Comparison of ENCODE assay signal across 16 cellular contexts in genomic region chr15:25683415-25683814, GRCh38.
"Had no signal": no experiment of that assay in that cellular context is flagged by ENCODE, and none has a peak within 500 bp of the region (broad histone marks: within the 10 kb centered on the region; RNA-seq: fewer than 3 reads in every experiment).

No MANE protein-coding gene starts in this region.

- FAIRE-seq: frontal cortex had no signal

- ATAC-seq: naive thymus-derived CD8-positive, alpha-beta T cell; stimulated activated naive CD8-positive, alpha-beta T cell treated with anti-CD3 and anti-CD28 coated beads, Interleukin-15, Interleukin-2, amounts not matched to agents 100 U/mL and 50 U/mL, for 24 hours had no signal

- H3K4me1 ChIP-seq: colonic mucosa had no signal

- H3K27me3 ChIP-seq: colonic mucosa, hepatocyte, transverse colon had no signal

- H3K27ac ChIP-seq: colonic mucosa, hepatocyte, psoas muscle had no signal

- H3K9me3 ChIP-seq: colonic mucosa, psoas muscle, transverse colon had no signal

- H3K36me3 ChIP-seq: colonic mucosa, transverse colon had no signal

- H3K4me3 ChIP-seq: colonic mucosa, hepatocyte, psoas muscle, transverse colon had no signal

- DNase-seq: activated CD4-positive, alpha-beta T cell treated with anti-CD3 and anti-CD28 coated beads, Interleukin-2, amount 50 U/mL, for 4 hours; activated gamma-delta T cell; activated T-cell treated with anti-CD3 and anti-CD28 coated beads, Interleukin-2, amount 50 U/mL, for 48 hours; anterior cingulate cortex; colonic mucosa; effector CD4-positive, alpha-beta T cell; naive thymus-derived CD8-positive, alpha-beta T cell; psoas muscle; SIG-M5; stimulated activated CD4-positive, alpha-beta T cell treated with anti-CD3 and anti-CD28 coated beads, Interleukin-4, amount 100 ng/mL, for 1 hour; stimulated activated CD8-positive, alpha-beta memory T cell treated with anti-CD3 and anti-CD28 coated beads, Interleukin-4, amount 100 ng/mL, for 48 hours; stimulated activated naive CD8-positive, alpha-beta T cell treated with anti-CD3 and anti-CD28 coated beads, Interleukin-15, Interleukin-2, amounts not matched to agents 100 U/mL and 50 U/mL, for 24 hours; T-helper 2 cell; transverse colon had no signal
